8 cellular contexts compared by ENCODE assay signal in the genomic region with DNA sequence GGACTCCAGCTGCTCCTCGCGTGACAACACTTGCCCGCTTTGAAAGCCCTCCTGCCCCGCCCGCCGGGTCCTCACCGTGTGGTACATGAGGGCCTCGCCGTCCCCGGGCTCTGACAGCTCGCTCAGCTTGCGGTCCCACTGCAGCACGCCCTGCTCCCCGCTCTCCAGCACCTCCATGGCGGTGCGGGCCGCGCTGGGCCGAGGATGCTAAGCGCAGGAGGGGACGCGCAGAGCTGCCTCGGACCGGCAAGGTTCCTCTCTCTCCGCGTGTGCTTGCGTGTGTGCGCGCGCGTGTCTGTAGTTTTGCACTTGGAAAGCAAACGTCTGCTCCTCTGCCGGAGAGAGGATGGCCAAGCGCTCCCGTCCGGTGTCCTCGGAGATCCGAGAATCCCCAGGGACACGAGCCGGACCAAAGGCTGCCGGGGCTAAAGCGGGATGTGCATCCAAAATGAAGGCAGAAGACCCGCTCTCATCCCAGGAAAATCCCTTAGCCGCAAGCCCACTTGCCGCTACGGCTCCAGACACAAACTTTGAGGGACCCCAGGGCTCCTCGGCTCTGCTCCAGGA. TPM values are rescaled to one million over a fixed set of nuclear protein-coding genes. Genes with fewer than 3 reads are reported as not detected.
A peak's percentile ranks its signal among the peaks of the same experiment; 100 is the strongest.
DNase-seq lines count a peak whose midpoint lies in the region; ATAC-seq and TF ChIP-seq lines count a peak whose summit lies in the region.

A gene with protein sequence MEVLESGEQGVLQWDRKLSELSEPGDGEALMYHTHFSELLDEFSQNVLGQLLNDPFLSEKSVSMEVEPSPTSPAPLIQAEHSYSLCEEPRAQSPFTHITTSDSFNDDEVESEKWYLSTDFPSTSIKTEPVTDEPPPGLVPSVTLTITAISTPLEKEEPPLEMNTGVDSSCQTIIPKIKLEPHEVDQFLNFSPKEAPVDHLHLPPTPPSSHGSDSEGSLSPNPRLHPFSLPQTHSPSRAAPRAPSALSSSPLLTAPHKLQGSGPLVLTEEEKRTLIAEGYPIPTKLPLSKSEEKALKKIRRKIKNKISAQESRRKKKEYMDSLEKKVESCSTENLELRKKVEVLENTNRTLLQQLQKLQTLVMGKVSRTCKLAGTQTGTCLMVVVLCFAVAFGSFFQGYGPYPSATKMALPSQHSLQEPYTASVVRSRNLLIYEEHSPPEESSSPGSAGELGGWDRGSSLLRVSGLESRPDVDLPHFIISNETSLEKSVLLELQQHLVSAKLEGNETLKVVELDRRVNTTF (minus strand): TSS at position 558 of the 567 bp plus-strand sequence. CDS start 381 bp downstream, at position 177.

- H3K27me3 ChIP-seq in SJSA1 (replicated peaks) (no peaks in the 10 kb centered on the region), cardiac muscle cell (no peaks in the 10 kb centered on the region)

- H3K27ac ChIP-seq in SJSA1 (peak within 1 kb of the TSS; percentile 69), cardiac muscle cell (peak within 1 kb of the TSS; percentile 91), urinary bladder (ENCODE audit: low read depth) (peak within 1 kb of the TSS; percentile 77)

- H3K36me3 ChIP-seq in SJSA1 = peaks cover 22% of the 10 kb centered on the region
- no peaks in the 10 kb centered on the region for H3K36me3 ChIP-seq in cardiac muscle cell
- no peaks in the 10 kb centered on the region for H3K36me3 ChIP-seq in urinary bladder (ENCODE audit: insufficient read depth)

- intact Hi-C loops in posterior cingulate gyrus (cut with DNase I) = no loop called here

- no peaks in the 10 kb centered on the region for H3K9me3 ChIP-seq in SJSA1 (replicated peaks)
- H3K9me3 ChIP-seq in cardiac muscle cell (ENCODE audit: low read depth) = no peaks in the 10 kb centered on the region

- peak; percentile 45 for DNase-seq in AG20443 (ENCODE audit: low spot score)
- peak in 1 of 2 experiments; percentile 83 for DNase-seq in SJSA1 (ENCODE audit: low read depth in 1 of 2, low spot score in 2 of 2)
- DNase-seq in activated naive CD4-positive, alpha-beta T cell treated with anti-CD3 and anti-CD28 coated beads, Interleukin-2, amount 50 U/mL, for 16 hours = peak; percentile 70
- DNase-seq in cardiac muscle cell (ENCODE audit: low read depth in 1 of 2, low spot score in 1 of 2) = peak; percentile 65 to 92
- peak in 7 of 10 donors; percentile 49 to 92 (median 65) for DNase-seq in posterior cingulate gyrus

- H3K4me3 ChIP-seq in SJSA1 (peak within 1 kb of the TSS; percentile 66), cardiac muscle cell (peak within 1 kb of the TSS; percentile 64), urinary bladder (ENCODE audit: low read depth, low read length) (peak within 1 kb of the TSS; percentile 60)

- peak; percentile 27 for ATAC-seq in HG03442 (IDR thresholded peaks at IDR 0.05; ENCODE audit: unreplicated experiment)

- H3K4me1 ChIP-seq in SJSA1 (replicated peaks) = peaks cover 27% of the 10 kb centered on the region
- peaks cover 26% of the 10 kb centered on the region for H3K4me1 ChIP-seq in cardiac muscle cell (ENCODE audit: low read depth)
- H3K4me1 ChIP-seq in urinary bladder (ENCODE audit: insufficient read depth) = no peaks in the 10 kb centered on the region

- TF ChIP-seq POLR2A in GM19193 (IDR thresholded peaks at IDR 0.05; ENCODE audit: extremely low read depth, insufficient read depth, insufficient read length) = peak; percentile 49

- no peak for TF ChIP-seq CTCF in cardiac muscle cell (IDR thresholded peaks at IDR 0.05; ENCODE audit: low read depth, low read length)

- WGBS in urinary bladder = under 1% methylated on average over 47 of the region's 47 CpGs

RNA-seq across cellular contexts. Expression of the gene that starts here (rescaled TPM):
- total RNA-seq in SJSA1 (2014; rRNA removed; shearing (Covaris generic)) = 9.8 and 16.0 TPM in 2 replicates
- 15.8 and 24.3 TPM in 2 replicates for total RNA-seq in cardiac muscle cell
- polyA plus RNA-seq in cardiac muscle cell = 22.1 and 25.5 TPM in 2 replicates
- total RNA-seq in urinary bladder = 31.5 TPM
- polyA plus RNA-seq in urinary bladder = 20.7 TPM
